1 cellular context compared by ENCODE assay signal in the genomic region with DNA sequence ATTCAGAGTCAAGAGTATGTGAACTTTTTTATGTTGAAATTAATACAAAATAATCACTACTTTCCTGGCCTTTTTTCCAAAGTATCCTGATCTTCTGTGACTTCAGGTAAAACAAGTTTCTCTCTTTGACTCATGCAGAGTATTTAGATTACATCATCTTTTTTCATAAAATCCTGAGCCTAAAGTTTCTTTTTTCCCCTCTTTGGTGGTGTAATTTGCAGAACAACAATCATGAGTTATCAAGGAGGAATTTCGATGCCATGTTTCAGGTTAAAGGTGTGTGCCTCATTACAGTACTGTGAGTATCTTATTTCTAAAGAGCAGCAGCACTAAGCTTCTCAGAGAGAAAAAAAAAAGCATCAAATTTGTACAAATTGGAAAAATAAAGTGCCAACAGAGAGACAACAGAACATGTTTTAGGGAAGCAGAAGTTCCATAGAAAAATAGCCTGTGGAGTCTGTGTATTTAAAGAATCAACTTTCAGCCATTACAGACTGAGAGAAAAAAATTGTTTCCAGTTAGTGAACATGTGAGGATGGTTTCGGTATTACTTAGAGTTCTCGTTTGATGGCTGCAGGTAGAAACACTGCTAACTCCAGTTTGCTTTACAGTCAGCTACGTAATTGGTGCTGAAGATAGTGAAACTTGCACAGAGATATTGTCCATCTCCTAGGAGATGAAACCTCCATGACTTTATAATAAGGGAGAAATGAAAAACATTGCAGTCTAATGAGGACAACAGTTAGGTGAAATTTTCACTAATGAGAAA.
TF ChIP-seq lines count a peak whose summit lies in the region.

No MANE protein-coding gene starts in this region.

TF ChIP-seq in HepG2, 621 proteins besides CTCF, POLR2A, EP300 and RAD21 (continued from another document):
- TF ChIP-seq, protein P1, sequence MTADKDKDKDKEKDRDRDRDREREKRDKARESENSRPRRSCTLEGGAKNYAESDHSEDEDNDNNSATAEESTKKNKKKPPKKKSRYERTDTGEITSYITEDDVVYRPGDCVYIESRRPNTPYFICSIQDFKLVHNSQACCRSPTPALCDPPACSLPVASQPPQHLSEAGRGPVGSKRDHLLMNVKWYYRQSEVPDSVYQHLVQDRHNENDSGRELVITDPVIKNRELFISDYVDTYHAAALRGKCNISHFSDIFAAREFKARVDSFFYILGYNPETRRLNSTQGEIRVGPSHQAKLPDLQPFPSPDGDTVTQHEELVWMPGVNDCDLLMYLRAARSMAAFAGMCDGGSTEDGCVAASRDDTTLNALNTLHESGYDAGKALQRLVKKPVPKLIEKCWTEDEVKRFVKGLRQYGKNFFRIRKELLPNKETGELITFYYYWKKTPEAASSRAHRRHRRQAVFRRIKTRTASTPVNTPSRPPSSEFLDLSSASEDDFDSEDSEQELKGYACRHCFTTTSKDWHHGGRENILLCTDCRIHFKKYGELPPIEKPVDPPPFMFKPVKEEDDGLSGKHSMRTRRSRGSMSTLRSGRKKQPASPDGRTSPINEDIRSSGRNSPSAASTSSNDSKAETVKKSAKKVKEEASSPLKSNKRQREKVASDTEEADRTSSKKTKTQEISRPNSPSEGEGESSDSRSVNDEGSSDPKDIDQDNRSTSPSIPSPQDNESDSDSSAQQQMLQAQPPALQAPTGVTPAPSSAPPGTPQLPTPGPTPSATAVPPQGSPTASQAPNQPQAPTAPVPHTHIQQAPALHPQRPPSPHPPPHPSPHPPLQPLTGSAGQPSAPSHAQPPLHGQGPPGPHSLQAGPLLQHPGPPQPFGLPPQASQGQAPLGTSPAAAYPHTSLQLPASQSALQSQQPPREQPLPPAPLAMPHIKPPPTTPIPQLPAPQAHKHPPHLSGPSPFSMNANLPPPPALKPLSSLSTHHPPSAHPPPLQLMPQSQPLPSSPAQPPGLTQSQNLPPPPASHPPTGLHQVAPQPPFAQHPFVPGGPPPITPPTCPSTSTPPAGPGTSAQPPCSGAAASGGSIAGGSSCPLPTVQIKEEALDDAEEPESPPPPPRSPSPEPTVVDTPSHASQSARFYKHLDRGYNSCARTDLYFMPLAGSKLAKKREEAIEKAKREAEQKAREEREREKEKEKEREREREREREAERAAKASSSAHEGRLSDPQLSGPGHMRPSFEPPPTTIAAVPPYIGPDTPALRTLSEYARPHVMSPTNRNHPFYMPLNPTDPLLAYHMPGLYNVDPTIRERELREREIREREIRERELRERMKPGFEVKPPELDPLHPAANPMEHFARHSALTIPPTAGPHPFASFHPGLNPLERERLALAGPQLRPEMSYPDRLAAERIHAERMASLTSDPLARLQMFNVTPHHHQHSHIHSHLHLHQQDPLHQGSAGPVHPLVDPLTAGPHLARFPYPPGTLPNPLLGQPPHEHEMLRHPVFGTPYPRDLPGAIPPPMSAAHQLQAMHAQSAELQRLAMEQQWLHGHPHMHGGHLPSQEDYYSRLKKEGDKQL (CRISPR knock-in tag; IDR thresholded peaks at IDR 0.05; ENCODE audit: low read depth) = no peak
- TF ChIP-seq ZNF296 (CRISPR knock-in tag; conservative IDR thresholded peaks at IDR 0.05) (no peak), ATF7 (IDR thresholded peaks at IDR 0.05) (peak; percentile 79), ATF7 (CRISPR knock-in tag; IDR thresholded peaks at IDR 0.05) (no peak)
- TF ChIP-seq, protein P2, sequence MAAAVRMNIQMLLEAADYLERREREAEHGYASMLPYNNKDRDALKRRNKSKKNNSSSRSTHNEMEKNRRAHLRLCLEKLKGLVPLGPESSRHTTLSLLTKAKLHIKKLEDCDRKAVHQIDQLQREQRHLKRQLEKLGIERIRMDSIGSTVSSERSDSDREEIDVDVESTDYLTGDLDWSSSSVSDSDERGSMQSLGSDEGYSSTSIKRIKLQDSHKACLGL (CRISPR knock-in tag; IDR thresholded peaks at IDR 0.05) = no peak
- TF ChIP-seq, protein P3, sequence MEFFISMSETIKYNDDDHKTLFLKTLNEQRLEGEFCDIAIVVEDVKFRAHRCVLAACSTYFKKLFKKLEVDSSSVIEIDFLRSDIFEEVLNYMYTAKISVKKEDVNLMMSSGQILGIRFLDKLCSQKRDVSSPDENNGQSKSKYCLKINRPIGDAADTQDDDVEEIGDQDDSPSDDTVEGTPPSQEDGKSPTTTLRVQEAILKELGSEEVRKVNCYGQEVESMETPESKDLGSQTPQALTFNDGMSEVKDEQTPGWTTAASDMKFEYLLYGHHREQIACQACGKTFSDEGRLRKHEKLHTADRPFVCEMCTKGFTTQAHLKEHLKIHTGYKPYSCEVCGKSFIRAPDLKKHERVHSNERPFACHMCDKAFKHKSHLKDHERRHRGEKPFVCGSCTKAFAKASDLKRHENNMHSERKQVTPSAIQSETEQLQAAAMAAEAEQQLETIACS (CRISPR knock-in tag; IDR thresholded peaks at IDR 0.05) = no peak
